ENCODE assay signal across 13 cellular contexts in the genomic region with DNA sequence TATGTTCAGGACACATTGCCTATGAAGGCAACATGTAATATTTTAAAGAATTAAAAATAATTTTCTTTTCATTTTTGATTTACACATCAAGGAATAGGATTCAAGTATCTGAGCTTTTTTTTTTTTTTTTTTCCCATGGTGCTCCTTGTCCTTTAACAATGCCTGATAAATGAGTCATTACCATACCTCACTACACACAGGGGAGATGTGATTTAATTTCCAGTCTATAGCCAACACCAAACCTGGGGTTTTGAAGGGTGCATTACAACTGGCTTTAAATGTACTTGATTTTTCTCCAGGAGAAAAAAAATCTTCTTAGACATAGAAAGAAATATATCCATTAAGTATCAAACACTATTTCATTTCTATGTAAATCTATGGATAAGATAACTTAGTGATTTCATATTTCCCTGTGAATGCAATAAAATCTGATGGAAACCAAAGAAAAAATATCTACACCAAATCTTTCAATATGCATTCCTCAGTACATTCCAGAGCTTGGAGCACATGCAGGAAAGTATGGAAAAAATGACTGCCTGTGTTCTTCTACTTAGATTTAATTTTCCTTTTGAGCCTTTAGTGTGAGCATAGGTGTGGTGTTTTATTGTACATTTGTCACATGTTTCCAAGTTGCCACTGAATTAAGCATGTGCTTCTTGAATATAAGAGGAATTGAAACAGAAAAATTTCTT.
A peak's percentile ranks its signal among the peaks of the same experiment; 100 is the strongest.
DNase-seq lines count a peak whose midpoint lies in the region; ATAC-seq and TF ChIP-seq lines count a peak whose summit lies in the region.
"Had no signal": no experiment of that assay in that cellular context is flagged by ENCODE, and none has a peak within 500 bp of the region (broad histone marks: within the 10 kb centered on the region; RNA-seq: fewer than 3 reads in every experiment).

No MANE protein-coding gene starts in this region.

- TF ChIP-seq CTCF in choroid plexus epithelial cell (conservative IDR thresholded peaks at IDR 0.05; ENCODE audit: low read depth, low read length) = no peak
- no peak for TF ChIP-seq CTCF in tibial nerve (IDR thresholded peaks at IDR 0.05)

- H3K36me3 ChIP-seq in tibial nerve = no peaks in the 10 kb centered on the region
- H3K36me3 ChIP-seq: prostate gland had no signal

- no peak for ATAC-seq in HG03045 (IDR thresholded peaks at IDR 0.05; ENCODE audit: unreplicated experiment)

- TF ChIP-seq POLR2A in tibial nerve (IDR thresholded peaks at IDR 0.05) = no peak

- DNase-seq in CD1c-positive myeloid dendritic cell (ENCODE audit: extremely low spot score) (peak; percentile 27), choroid plexus epithelial cell (ENCODE audit: low read depth) (peak; percentile 56), lung microvascular endothelial cell (ENCODE audit: low read depth in 2 of 2) (peak; percentile 31 to 41), C1 segment of cervical spinal cord (lab: John Stamatoyannopoulos, UW) (no peak), tibial nerve (ENCODE audit: low spot score in 2 of 2) (no peak)
- DNase-seq in activated CD4-positive, CD25-positive, alpha-beta regulatory T cell treated with anti-CD3 and anti-CD28 coated beads, Interleukin-2, amount 50 U/mL, for 72 hours = no peak
- DNase-seq: activated CD4-positive, alpha-beta T cell treated with anti-CD3 and anti-CD28 coated beads, Interleukin-2, amount 50 U/mL, for 4 hours; foreskin melanocyte; T1000; testis had no signal

- TF ChIP-seq EP300 in Ishikawa (IDR thresholded peaks at IDR 0.05; ENCODE audit: borderline replicate concordance) (no peak; the same call in 1 of the 2 replicates), tibial nerve (IDR thresholded peaks at IDR 0.05) (no peak)

- no peaks in the 10 kb centered on the region for H3K27me3 ChIP-seq in tibial nerve
- H3K27me3 ChIP-seq: testis had no signal

- no peaks in the 10 kb centered on the region for H3K9me3 ChIP-seq in tibial nerve
- H3K9me3 ChIP-seq: prostate gland, testis had no signal

- H3K4me3 ChIP-seq in choroid plexus epithelial cell (ENCODE audit: low read depth, low read length) (no peak overlapping the region), tibial nerve (no peak overlapping the region)
- H3K4me3 ChIP-seq: prostate gland, testis had no signal

- no peak overlapping the region for H3K27ac ChIP-seq in tibial nerve
- H3K27ac ChIP-seq: prostate gland, testis had no signal

- H3K4me1 ChIP-seq in tibial nerve = peaks cover 0 to 26% (median 0%) of the 10 kb centered on the region in 4 donors
- H3K4me1 ChIP-seq: prostate gland, testis had no signal

- no peak for TF ChIP-seq RAD21 in Ishikawa (IDR thresholded peaks at IDR 0.05; ENCODE audit: low read depth)

TF ChIP-seq in Ishikawa, 13 proteins besides CTCF, POLR2A, EP300 and RAD21:
- TF ChIP-seq NFIC (IDR thresholded peaks at IDR 0.05) (no peak), CEBPB (IDR thresholded peaks at IDR 0.05) (no peak), ZBTB7A (IDR thresholded peaks at IDR 0.05; ENCODE audit: low read depth) (no peak), TEAD4 (IDR thresholded peaks at IDR 0.05) (peak; percentile 61; the same call in 1 of the 2 replicates)
TF ChIP-seq in Ishikawa: peak in this region for 1.

Comparison
In these comparisons a context has a peak if more than half of its experiments do, and no peak if none do; other contexts are left out.
1. DNase-seq: peak in CD1c-positive myeloid dendritic cell (single experiment), choroid plexus epithelial cell (single experiment) and lung microvascular endothelial cell (2 of 2); none in activated CD4-positive, CD25-positive, alpha-beta regulatory T cell treated with anti-CD3 and anti-CD28 coated beads, Interleukin-2, amount 50 U/mL, for 72 hours (single experiment), C1 segment of cervical spinal cord (0 of 14) and tibial nerve (0 of 2).